Comparison of ENCODE assay signal across 9 cellular contexts in genomic region chr12:77133566-77133965, GRCh38.
A peak's percentile ranks its signal among the peaks of the same experiment; 100 is the strongest.
DNase-seq lines count a peak whose midpoint lies in the region; ATAC-seq and TF ChIP-seq lines count a peak whose summit lies in the region.
"Had no signal": no experiment of that assay in that cellular context is flagged by ENCODE, and none has a peak within 500 bp of the region (broad histone marks: within the 10 kb centered on the region; RNA-seq: fewer than 3 reads in every experiment).

No MANE protein-coding gene starts in this region.

- H2BK120ac ChIP-seq in H9 (ENCODE audit: low read depth, low read length, poor library complexity, severe bottlenecking): no peak overlapping the region

- H3K27me3 ChIP-seq in H9 (ENCODE audit: insufficient read depth, low read length): no peaks in the 10 kb centered on the region

- H3K9me3 ChIP-seq in H9 (ENCODE audit: control insufficient read depth, low read depth, low read length): no peaks in the 10 kb centered on the region

- no peak overlapping the region for H3K27ac Mint-ChIP-seq in H9
- no peak overlapping the region for H3K27ac Mint-ChIP-seq in effector memory CD8-positive, alpha-beta T cell

- no peaks in the 10 kb centered on the region for H3K4me1 ChIP-seq in H9 (ENCODE audit: insufficient read depth, low read length)

- no peaks in the 10 kb centered on the region for H4K20me1 ChIP-seq in H9 (ENCODE audit: control insufficient read depth, insufficient read depth, insufficient read length)

- H2BK12ac ChIP-seq in H9 (ENCODE audit: insufficient read length, low read depth, low read length): no peak overlapping the region

- H3K9me3 Mint-ChIP-seq in H9: no peaks in the 10 kb centered on the region
- H3K9me3 Mint-ChIP-seq in effector memory CD8-positive, alpha-beta T cell: peaks cover 0 to 8% of the 10 kb centered on the region in 2 donors

- ATAC-seq in left ventricle myocardium superior: no peak
- ATAC-seq in effector memory CD8-positive, alpha-beta T cell (replicated peaks): no peak

- no peaks in the 10 kb centered on the region for H3K79me1 ChIP-seq in H9 (ENCODE audit: insufficient read depth, low read depth, low read length, poor library complexity, severe bottlenecking)

- no peak overlapping the region for H3K4me3 Mint-ChIP-seq in H9
- H3K4me3 Mint-ChIP-seq in effector memory CD8-positive, alpha-beta T cell: no peak overlapping the region

- peak; percentile 47 for DNase-seq in Caki2 (ENCODE audit: low read depth)
- DNase-seq in H9: peak; percentile 71
- peak; percentile 41 for DNase-seq in SK-MEL-5 (ENCODE audit: low read depth, low spot score)
- peak; percentile 27 for DNase-seq in left ventricle myocardium superior
- no peak for DNase-seq in NCI-H2107 treated with DMSO at 0.1 percent for 48 hours (lab: John Stamatoyannopoulos, UW; ENCODE audit: unreplicated experiment)
- DNase-seq in effector memory CD8-positive, alpha-beta T cell: no peak
- DNase-seq in midbrain (lab: John Stamatoyannopoulos, UW): no peak
- no peak for DNase-seq in middle frontal gyrus (ENCODE audit: extremely low spot score, low spot score)
- DNase-seq: activated naive CD4-positive, alpha-beta T cell treated with anti-CD3 and anti-CD28 coated beads, Interleukin-2, amount 50 U/mL, for 16 hours had no signal

- H2BK15ac ChIP-seq in H9 (ENCODE audit: low read depth, low read length): no peak overlapping the region

- WGBS in H9 (ENCODE audit: extremely low coverage, insufficient read length, low lambda C conversion rate): no CpG with 5 or more reads among the region's 3 CpGs

- H2AFZ ChIP-seq in H9 (ENCODE audit: low read length): no peak overlapping the region

- no peak overlapping the region for H4K91ac ChIP-seq in H9 (ENCODE audit: insufficient read length, low read depth, low read length)

- no peak overlapping the region for H3K4ac ChIP-seq in H9 (ENCODE audit: low read depth, low read length)

- in situ Hi-C loops in Caki2 (cut with HindIII; ENCODE audit: low pct_unique_long_range_greater_than_20kb, low sequenced_read_pairs) (no loop called here), SK-MEL-5 (cut with HindIII; ENCODE audit: low pct_unique_long_range_greater_than_20kb, low sequenced_read_pairs) (no loop called here)

- H2AK5ac ChIP-seq in H9 (ENCODE audit: insufficient read length, low read length): no peak overlapping the region

- no peak overlapping the region for H3K18ac ChIP-seq in H9 (ENCODE audit: insufficient read length, low read depth, low read length)

- H3K23ac ChIP-seq in H9 (ENCODE audit: insufficient read length, low read depth, low read length): no peak overlapping the region

- H3K4me1 Mint-ChIP-seq in H9: no peaks in the 10 kb centered on the region
- H3K4me1 Mint-ChIP-seq in effector memory CD8-positive, alpha-beta T cell (ENCODE audit: low read depth in 2 of 2): no peaks in the 10 kb centered on the region

- no peaks in the 10 kb centered on the region for H3K23me2 ChIP-seq in H9 (ENCODE audit: insufficient read length, low read depth, low read length, poor library complexity, severe bottlenecking)

- H4K8ac ChIP-seq in H9 (replicated peaks; ENCODE audit: insufficient read length, low read depth, low read length): no peak overlapping the region

- peaks cover 2% of the 10 kb centered on the region; the same call in 1 of the 2 replicates for H3K27me3 Mint-ChIP-seq in H9 (ENCODE audit: low read depth)
- peaks cover 0 to 6% of the 10 kb centered on the region in 2 donors for H3K27me3 Mint-ChIP-seq in effector memory CD8-positive, alpha-beta T cell

- H2BK20ac ChIP-seq in H9 (ENCODE audit: low read depth, low read length, poor library complexity, severe bottlenecking): no peak overlapping the region

- no peak overlapping the region for H3K9ac ChIP-seq in H9 (ENCODE audit: extremely low read depth, insufficient read length, low read length)

- no peak overlapping the region for H4K5ac ChIP-seq in H9 (ENCODE audit: insufficient read length, low read depth, low read length)

- H3K56ac ChIP-seq in H9 (ENCODE audit: insufficient read length, low read depth, low read length): no peak overlapping the region

- no peak for TF ChIP-seq CTCF in H9 (conservative IDR thresholded peaks at IDR 0.05)

- H3K79me2 ChIP-seq in H9 (ENCODE audit: insufficient read depth, low read length): no peaks in the 10 kb centered on the region

- H3K4me2 ChIP-seq in H9 (ENCODE audit: insufficient read depth, insufficient read length, low read length): no peak overlapping the region

- no peaks in the 10 kb centered on the region for H3K36me3 Mint-ChIP-seq in H9 (ENCODE audit: insufficient read depth in 1 of 3, low read depth in 3 of 3)
- no peaks in the 10 kb centered on the region for H3K36me3 Mint-ChIP-seq in effector memory CD8-positive, alpha-beta T cell (ENCODE audit: insufficient read depth)

- intact Hi-C loops in left ventricle myocardium superior (cut with micrococcal nuclease): no loop called here

- H2BK5ac ChIP-seq in H9 (ENCODE audit: insufficient read length, low read length): no peak overlapping the region

- H3K27ac ChIP-seq in H9 (ENCODE audit: insufficient read length, low read depth, low read length): no peak overlapping the region

- H3K14ac ChIP-seq in H9 (ENCODE audit: insufficient read depth, low read length): no peak overlapping the region

- H3T11ph ChIP-seq in H9 (ENCODE audit: low read length): no peak overlapping the region

Comparison
In these comparisons a context has a peak if more than half of its experiments do, and no peak if none do; other contexts are left out.
1. DNase-seq: peak in Caki2 (single experiment), H9 (single experiment), SK-MEL-5 (single experiment) and left ventricle myocardium superior (single experiment); none in NCI-H2107 treated with DMSO at 0.1 percent for 48 hours (single experiment), effector memory CD8-positive, alpha-beta T cell (0 of 3), midbrain (single experiment) and middle frontal gyrus (single experiment).